1 cellular context compared by ENCODE assay signal in genomic region chr5:164306662-164307061, GRCh38.
TF ChIP-seq lines count a peak whose summit lies in the region.

No MANE protein-coding gene starts in this region.

TF ChIP-seq in IMR-90, 13 proteins besides CTCF, POLR2A, EP300 and RAD21:
- TF ChIP-seq FOS (IDR thresholded peaks at IDR 0.05; ENCODE audit: low read depth, low read length) = no peak
- no peak for TF ChIP-seq CHD1 (IDR thresholded peaks at IDR 0.05; ENCODE audit: low read depth, low read length)
- TF ChIP-seq NFE2L2 (IDR thresholded peaks at IDR 0.05; ENCODE audit: low read depth, low read length) = no peak
- TF ChIP-seq ELK1 (IDR thresholded peaks at IDR 0.05; ENCODE audit: borderline replicate concordance, low read depth, low read length) = no peak
- TF ChIP-seq, protein P1, sequence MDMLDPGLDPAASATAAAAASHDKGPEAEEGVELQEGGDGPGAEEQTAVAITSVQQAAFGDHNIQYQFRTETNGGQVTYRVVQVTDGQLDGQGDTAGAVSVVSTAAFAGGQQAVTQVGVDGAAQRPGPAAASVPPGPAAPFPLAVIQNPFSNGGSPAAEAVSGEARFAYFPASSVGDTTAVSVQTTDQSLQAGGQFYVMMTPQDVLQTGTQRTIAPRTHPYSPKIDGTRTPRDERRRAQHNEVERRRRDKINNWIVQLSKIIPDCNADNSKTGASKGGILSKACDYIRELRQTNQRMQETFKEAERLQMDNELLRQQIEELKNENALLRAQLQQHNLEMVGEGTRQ (IDR thresholded peaks at IDR 0.05; ENCODE audit: low read depth, low read length) = no peak
- TF ChIP-seq MAZ (IDR thresholded peaks at IDR 0.05; ENCODE audit: borderline replicate concordance, low read depth, low read length) = no peak
- TF ChIP-seq BHLHE40 (IDR thresholded peaks at IDR 0.05; ENCODE audit: low read depth, low read length) = no peak
- TF ChIP-seq RFX5 (IDR thresholded peaks at IDR 0.05; ENCODE audit: low read depth, low read length) = no peak
- TF ChIP-seq MXI1 (IDR thresholded peaks at IDR 0.05; ENCODE audit: borderline replicate concordance, low read depth, low read length) = no peak
